Comparison of ENCODE assay signal across 11 cellular contexts in genomic region chr6:30880563-30881252, GRCh38.
DNase-seq lines count a peak whose midpoint lies in the region; ATAC-seq lines count a peak whose summit lies in the region.
"Had no signal": no experiment of that assay in that cellular context is flagged by ENCODE, and none has a peak within 500 bp of the region (broad histone marks: within the 10 kb centered on the region; RNA-seq: fewer than 3 reads in every experiment).

No MANE protein-coding gene starts in this region.

- no peak overlapping the region for H3K4me3 Mint-ChIP-seq in stimulated activated naive B cell treated with anti-CD40 and anti-IgM and Interleukin-4, amounts not matched to agents 10 μg/mL and 1 μg/mL and 100 μg/mL, for 72 hours
- H3K4me3 Mint-ChIP-seq: dendritic cell treated with granulocyte-macrophage colony-stimulating factor and Interleukin-4, amounts not matched to agents 40 ng/mL and 50 ng/mL, for 4 days had no signal

- no peak overlapping the region for H3K27ac Mint-ChIP-seq in stimulated activated naive B cell treated with anti-CD40 and anti-IgM and Interleukin-4, amounts not matched to agents 10 μg/mL and 1 μg/mL and 100 μg/mL, for 72 hours
- H3K27ac Mint-ChIP-seq: dendritic cell treated with granulocyte-macrophage colony-stimulating factor and Interleukin-4, amounts not matched to agents 40 ng/mL and 50 ng/mL, for 4 days had no signal

- peak; percentile 58 for DNase-seq in DMS79 treated with DMSO at 0.1 percent for 48 hours (lab: John Stamatoyannopoulos, UW)
- DNase-seq in NCI-H748 treated with DMSO at 0.1 percent for 48 hours (lab: John Stamatoyannopoulos, UW), result peak; percentile 62
- DNase-seq in pons (ENCODE audit: low spot score), result peak; percentile 61
- DNase-seq in NCI-H1048 (lab: John Stamatoyannopoulos, UW), result no peak
- no peak for DNase-seq in stimulated activated naive B cell treated with anti-CD40 and anti-IgM and Interleukin-4, amounts not matched to agents 10 μg/mL and 1 μg/mL and 100 μg/mL, for 72 hours
- DNase-seq: NCI-H446 treated with DMSO at 0.1 percent for 48 hours had no signal

- H3K4me3 ChIP-seq in iPS-11a (ENCODE audit: low read depth, low read length), result peak overlapping the region; percentile 2
- H3K4me3 ChIP-seq: HAP-1 had no signal

- ATAC-seq in GM21529 (IDR thresholded peaks at IDR 0.05; ENCODE audit: unreplicated experiment), result no peak
- ATAC-seq in HG03095 (IDR thresholded peaks at IDR 0.05; ENCODE audit: unreplicated experiment), result no peak
- no peak for ATAC-seq in stimulated activated naive B cell treated with anti-CD40 and anti-IgM and Interleukin-4, amounts not matched to agents 10 μg/mL and 1 μg/mL and 100 μg/mL, for 72 hours (replicated peaks)

- H3K9me3 Mint-ChIP-seq in stimulated activated naive B cell treated with anti-CD40 and anti-IgM and Interleukin-4, amounts not matched to agents 10 μg/mL and 1 μg/mL and 100 μg/mL, for 72 hours, result no peaks in the 10 kb centered on the region
- H3K9me3 Mint-ChIP-seq: dendritic cell treated with granulocyte-macrophage colony-stimulating factor and Interleukin-4, amounts not matched to agents 40 ng/mL and 50 ng/mL, for 4 days had no signal

- no peaks in the 10 kb centered on the region for H3K27me3 Mint-ChIP-seq in stimulated activated naive B cell treated with anti-CD40 and anti-IgM and Interleukin-4, amounts not matched to agents 10 μg/mL and 1 μg/mL and 100 μg/mL, for 72 hours

- peaks cover 52 to 84% of the 10 kb centered on the region in 2 donors for H3K4me1 Mint-ChIP-seq in stimulated activated naive B cell treated with anti-CD40 and anti-IgM and Interleukin-4, amounts not matched to agents 10 μg/mL and 1 μg/mL and 100 μg/mL, for 72 hours

- no peaks in the 10 kb centered on the region for H3K36me3 Mint-ChIP-seq in stimulated activated naive B cell treated with anti-CD40 and anti-IgM and Interleukin-4, amounts not matched to agents 10 μg/mL and 1 μg/mL and 100 μg/mL, for 72 hours

Comparison
In these comparisons a context has a peak if more than half of its experiments do, and no peak if none do; other contexts are left out.
1. DNase-seq: peak in DMS79 treated with DMSO at 0.1 percent for 48 hours (single experiment), NCI-H748 treated with DMSO at 0.1 percent for 48 hours (single experiment) and pons (single experiment); none in NCI-H1048 (single experiment) and stimulated activated naive B cell treated with anti-CD40 and anti-IgM and Interleukin-4, amounts not matched to agents 10 μg/mL and 1 μg/mL and 100 μg/mL, for 72 hours (single experiment).